8 cellular contexts compared by ENCODE assay signal in the genomic region with DNA sequence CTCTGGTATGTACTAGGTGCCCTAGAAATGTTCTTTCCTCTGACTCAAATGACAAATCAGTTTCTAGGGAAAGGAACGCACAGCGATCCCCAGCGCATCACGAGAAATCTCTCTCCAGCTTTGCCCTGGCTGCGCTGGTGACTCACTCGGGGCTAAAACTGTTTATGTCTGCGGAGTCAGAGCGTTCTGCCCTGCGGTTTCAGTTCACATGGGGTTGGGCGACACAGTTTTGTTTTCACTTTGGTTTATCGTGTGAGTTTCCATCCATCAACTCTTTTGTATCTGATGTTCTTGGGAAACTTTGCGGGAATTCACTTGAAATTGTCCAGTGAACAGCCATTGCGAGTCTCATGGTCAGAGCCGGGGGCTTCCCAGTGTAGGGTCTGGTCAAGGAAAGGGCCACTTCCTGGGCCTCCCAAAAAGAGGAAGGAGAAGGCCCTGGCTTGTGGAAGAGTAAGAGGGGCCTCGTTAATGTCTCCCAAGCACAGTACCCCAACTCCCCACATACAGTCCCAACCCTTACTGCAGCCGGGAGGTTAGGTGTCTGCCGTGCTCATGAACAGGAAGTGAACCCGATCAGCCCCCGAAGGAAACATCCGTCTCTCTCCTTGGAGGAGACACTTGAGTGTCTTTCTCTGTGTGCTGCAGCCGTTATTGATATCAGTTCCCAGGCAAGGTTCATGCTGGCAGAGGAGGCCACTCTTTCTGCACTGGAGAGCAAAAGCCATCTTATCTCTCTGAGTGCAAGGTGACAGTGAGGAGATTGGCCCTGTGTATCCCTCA.
A peak's percentile ranks its signal among the peaks of the same experiment; 100 is the strongest.
DNase-seq lines count a peak whose midpoint lies in the region; ATAC-seq, FAIRE-seq and TF ChIP-seq lines count a peak whose summit lies in the region.

No MANE protein-coding gene starts in this region.

- no peak for FAIRE-seq in small intestine (lab: Jason Lieb, UNC)

- TF ChIP-seq CTCF in HFFc6 (IDR thresholded peaks at IDR 0.05) (no peak), coronary artery (IDR thresholded peaks at IDR 0.05) (no peak)

- H3K36me3 Mint-ChIP-seq in activated naive CD8-positive, alpha-beta T cell = peaks cover 2% of the 10 kb centered on the region
- H3K36me3 Mint-ChIP-seq in HFFc6 (ENCODE audit: low read depth) = no peaks in the 10 kb centered on the region

- no peaks in the 10 kb centered on the region for H3K4me1 ChIP-seq in small intestine (ENCODE audit: control insufficient read depth in 2 of 2, insufficient read depth in 1 of 2, low read depth in 1 of 2, low read length in 1 of 2)

- H3K9me3 Mint-ChIP-seq in activated naive CD8-positive, alpha-beta T cell (ENCODE audit: low read depth) = no peaks in the 10 kb centered on the region
- H3K9me3 Mint-ChIP-seq in HFFc6 = peaks cover 75% of the 10 kb centered on the region

- WGBS in small intestine, 3 donors = 55 to 83% (median 55%) methylated on average over 21 of the region's 21 CpGs

- peak overlapping the region; percentile 72 to 92 for H3K27ac ChIP-seq in small intestine (ENCODE audit: low read depth in 1 of 2, low read length in 1 of 2)
- H3K27ac ChIP-seq in coronary artery = no peak overlapping the region

- H3K27ac Mint-ChIP-seq in activated naive CD8-positive, alpha-beta T cell = peak overlapping the region; percentile 65
- H3K27ac Mint-ChIP-seq in HFFc6 = no peak overlapping the region

- H3K36me3 ChIP-seq in small intestine (ENCODE audit: control insufficient read depth in 2 of 2, insufficient read depth in 2 of 2, low read length in 2 of 2) (no peaks in the 10 kb centered on the region), H7 (replicated peaks; ENCODE audit: control insufficient read depth, insufficient read depth, low read length) (no peaks in the 10 kb centered on the region)

- H3K27me3 ChIP-seq in small intestine (ENCODE audit: control insufficient read depth in 2 of 2, insufficient read depth in 2 of 2, low read length in 2 of 2) = no peaks in the 10 kb centered on the region
- no peaks in the 10 kb centered on the region for H3K27me3 ChIP-seq in H7 (ENCODE audit: control insufficient read depth, insufficient read depth, low read length)

- H3K4me3 Mint-ChIP-seq in activated naive CD8-positive, alpha-beta T cell = peak overlapping the region; percentile 69
- H3K4me3 Mint-ChIP-seq in HFFc6 = no peak overlapping the region; the same call in 1 of the 2 replicates

- no peaks in the 10 kb centered on the region for H3K27me3 Mint-ChIP-seq in activated naive CD8-positive, alpha-beta T cell
- peaks cover 2% of the 10 kb centered on the region; the same call in 1 of the 2 replicates for H3K27me3 Mint-ChIP-seq in HFFc6 (ENCODE audit: insufficient read depth)

- H3K9me3 ChIP-seq in small intestine (ENCODE audit: control insufficient read depth, low read depth) = no peaks in the 10 kb centered on the region

- peak; percentile 64 for DNase-seq in T follicular helper cell (ENCODE audit: low read depth)
- DNase-seq in small intestine = peak; percentile 55
- no peak for DNase-seq in H7
- no peak for DNase-seq in HFFc6
- DNase-seq in coronary artery (ENCODE audit: low spot score) = no peak

- peaks cover 19% of the 10 kb centered on the region for H3K4me1 Mint-ChIP-seq in activated naive CD8-positive, alpha-beta T cell (ENCODE audit: low read depth)
- no peaks in the 10 kb centered on the region for H3K4me1 Mint-ChIP-seq in HFFc6 (ENCODE audit: low read depth)

- peak; percentile 93 for ATAC-seq in GM18873 (IDR thresholded peaks at IDR 0.05; ENCODE audit: low FRiP score, unreplicated experiment)
- peak; percentile 93 for ATAC-seq in HG02973 (IDR thresholded peaks at IDR 0.05; ENCODE audit: unreplicated experiment)

- H3K4me3 ChIP-seq in small intestine (ENCODE audit: low read depth in 1 of 2, low read length in 2 of 2) (peak overlapping the region in 1 of 2 donors; percentile 17), H7 (ENCODE audit: insufficient read depth, low read depth, low read length) (no peak overlapping the region), coronary artery (no peak overlapping the region)

Comparison
In these comparisons a context has a peak if more than half of its experiments do, and no peak if none do; other contexts are left out.
1. DNase-seq: peak in T follicular helper cell (single experiment) and small intestine (single experiment); none in H7 (single experiment), HFFc6 (single experiment) and coronary artery (single experiment).
2. H3K27ac ChIP-seq: peak in small intestine (2 of 2); none in coronary artery (0 of 2).